Comparison of ENCODE assay signal across 14 cellular contexts in genomic region chr15:58247803-58248503, GRCh38.
DNase-seq lines count a peak whose midpoint lies in the region; ATAC-seq and TF ChIP-seq lines count a peak whose summit lies in the region.
"Had no signal": no experiment of that assay in that cellular context is flagged by ENCODE, and none has a peak within 500 bp of the region (broad histone marks: within the 10 kb centered on the region; RNA-seq: fewer than 3 reads in every experiment).

No MANE protein-coding gene starts in this region.

- ATAC-seq in body of pancreas, result peak; percentile 62
- ATAC-seq in activated naive CD4-positive, alpha-beta T cell treated with anti-CD3 and anti-CD28 coated beads, Interleukin-2, amount 50 U/mL, for 72 hours, result no peak
- ATAC-seq in HG03095 (IDR thresholded peaks at IDR 0.05; ENCODE audit: unreplicated experiment), result no peak
- no peak for ATAC-seq in GM19035 (IDR thresholded peaks at IDR 0.05; ENCODE audit: unreplicated experiment)
- ATAC-seq: CD8-positive, alpha-beta T cell had no signal

- H3K9ac ChIP-seq in liver (ENCODE audit: low read depth in 1 of 2, low read length in 2 of 2), result no peak overlapping the region
- peak overlapping the region in 2 of 3 donors; percentile 60 to 74 for H3K9ac ChIP-seq in skeletal muscle tissue (ENCODE audit: low read depth in 1 of 3, low read length in 3 of 3)

- H3K9me3 ChIP-seq in body of pancreas (no peaks in the 10 kb centered on the region), liver (ENCODE audit: control insufficient read depth in 4 of 4, low read length in 3 of 4) (no peaks in the 10 kb centered on the region), skeletal muscle tissue (ENCODE audit: control insufficient read depth in 3 of 3, low read length in 3 of 3) (no peaks in the 10 kb centered on the region)

- H3K36me3 Mint-ChIP-seq in activated naive CD4-positive, alpha-beta T cell treated with anti-CD3 and anti-CD28 coated beads, Interleukin-2, amount 50 U/mL, for 72 hours, result no peaks in the 10 kb centered on the region
- H3K36me3 Mint-ChIP-seq: CD8-positive, alpha-beta T cell had no signal

- WGBS in body of pancreas, 2 donors, result 45 to 48% methylated on average over 10 to 11 of the region's 11 CpGs
- 45% methylated on average over 11 of the region's 11 CpGs for WGBS in liver

- H3K4me3 ChIP-seq in LNCaP clone FGC (ENCODE audit: low read depth, low read length) (no peak overlapping the region), body of pancreas (no peak overlapping the region), liver (ENCODE audit: low read depth in 1 of 3, low read length in 3 of 3) (no peak overlapping the region), skeletal muscle tissue (ENCODE audit: low read length in 3 of 3) (peak overlapping the region in 1 of 3 donors; percentile 22)

- H3K27ac ChIP-seq in body of pancreas, result no peak overlapping the region
- peak overlapping the region; percentile 37 to 58 for H3K27ac ChIP-seq in liver (ENCODE audit: low read depth in 1 of 2, low read length in 2 of 2)
- H3K27ac ChIP-seq in skeletal muscle tissue (ENCODE audit: low read depth, low read length), result peak overlapping the region; percentile 91

- DNase-seq in LNCaP clone FGC (ENCODE audit: low read depth) (peak; percentile 87), body of pancreas (peak; percentile 36 to 84 (median 56))
- no peak for DNase-seq in activated naive CD4-positive, alpha-beta T cell treated with anti-CD3 and anti-CD28 coated beads, Interleukin-2, amount 50 U/mL, for 72 hours (ENCODE audit: low spot score in 2 of 2)
- no peak for DNase-seq in stimulated activated naive CD4-positive, alpha-beta T cell treated with Interleukin-2 at 50 U/mL for 16 hours (lab: John Stamatoyannopoulos, UW)
- DNase-seq: activated CD4-positive, alpha-beta T cell treated with anti-CD3 and anti-CD28 coated beads, Interleukin-2, amount 10 ng/mL, durations not matched to agents 7 days and 5 days; CD8-positive, alpha-beta T cell; NCI-H1105; NCI-H82; nephron progenitor cell had no signal

- H3K4me1 ChIP-seq in body of pancreas (peaks cover 7% of the 10 kb centered on the region), liver (ENCODE audit: control insufficient read depth in 4 of 4, insufficient read depth in 4 of 4, low read length in 3 of 4) (peaks cover 0 to 9% (median 0%) of the 10 kb centered on the region in 4 donors), skeletal muscle tissue (ENCODE audit: control insufficient read depth in 3 of 3, insufficient read depth in 3 of 3, low read length in 3 of 3) (peaks cover 27 to 55% (median 42%) of the 10 kb centered on the region in 3 donors)

- intact Hi-C loops in body of pancreas (cut with DNase I), result no loop called here

- H3K36me3 ChIP-seq in body of pancreas (replicated peaks in 1 of 2; ENCODE audit: insufficient read depth in 1 of 2, low read depth in 2 of 2), result no peaks in the 10 kb centered on the region
- peaks cover 0 to 5% (median 4%) of the 10 kb centered on the region in 4 donors for H3K36me3 ChIP-seq in liver (ENCODE audit: control insufficient read depth in 4 of 4, insufficient read depth in 3 of 4, low read depth in 1 of 4, low read length in 3 of 4)
- H3K36me3 ChIP-seq in skeletal muscle tissue (ENCODE audit: control insufficient read depth in 3 of 3, insufficient read depth in 3 of 3, low read length in 3 of 3), result no peaks in the 10 kb centered on the region

- no peak for TF ChIP-seq POLR2A in body of pancreas (IDR thresholded peaks at IDR 0.05)

- H3K27me3 ChIP-seq in body of pancreas (no peaks in the 10 kb centered on the region), liver (ENCODE audit: control insufficient read depth in 4 of 4, insufficient read depth in 4 of 4, low read length in 3 of 4) (no peaks in the 10 kb centered on the region), skeletal muscle tissue (ENCODE audit: control insufficient read depth in 3 of 3, insufficient read depth in 3 of 3, low read length in 3 of 3) (no peaks in the 10 kb centered on the region)

- no peak for TF ChIP-seq CTCF in LNCaP clone FGC (IDR thresholded peaks at IDR 0.05; ENCODE audit: control insufficient read depth, extremely low read depth, insufficient read depth)
- TF ChIP-seq CTCF in body of pancreas (IDR thresholded peaks at IDR 0.05), result no peak
- no peak for TF ChIP-seq CTCF in liver (IDR thresholded peaks at IDR 0.05; ENCODE audit: low read depth, low read length, missing input control)

- H3K9me3 Mint-ChIP-seq in activated naive CD4-positive, alpha-beta T cell treated with anti-CD3 and anti-CD28 coated beads, Interleukin-2, amount 50 U/mL, for 72 hours, result no peaks in the 10 kb centered on the region
- H3K9me3 Mint-ChIP-seq: activated CD4-positive, alpha-beta T cell treated with anti-CD3 and anti-CD28 coated beads, Interleukin-2, amount 10 ng/mL, durations not matched to agents 7 days and 5 days; activated T-helper 2 cell treated with anti-CD3 and anti-CD28 coated beads, Interferon-gamma antibody, Interleukin-2, Interleukin-4, amounts not matched to agents 10 μg/mL and 5 μg/mL and 100 μg/mL, durations not matched to agents 14 hours and 24 hours and 36 hours; CD8-positive, alpha-beta T cell had no signal

- peak; percentile 46 to 65 for TF ChIP-seq RAD21 in liver (IDR thresholded peaks at IDR 0.05)

- H3K27ac Mint-ChIP-seq in activated naive CD4-positive, alpha-beta T cell treated with anti-CD3 and anti-CD28 coated beads, Interleukin-2, amount 50 U/mL, for 72 hours, result peak overlapping the region in 1 of 2 donors; percentile 31
- H3K27ac Mint-ChIP-seq: activated CD4-positive, alpha-beta T cell treated with anti-CD3 and anti-CD28 coated beads, Interleukin-2, amount 10 ng/mL, durations not matched to agents 7 days and 5 days; activated T-helper 2 cell treated with anti-CD3 and anti-CD28 coated beads, Interferon-gamma antibody, Interleukin-2, Interleukin-4, amounts not matched to agents 10 μg/mL and 5 μg/mL and 100 μg/mL, durations not matched to agents 14 hours and 24 hours and 36 hours; CD8-positive, alpha-beta T cell; nephron progenitor cell had no signal

TF ChIP-seq in liver, 16 proteins besides CTCF, POLR2A, EP300 and RAD21 (continues in another document):
- TF ChIP-seq EGR1 (IDR thresholded peaks at IDR 0.05; ENCODE audit: low read depth in 2 of 2) (peak in 1 of 2 donors; percentile 95), MAX (IDR thresholded peaks at IDR 0.05) (peak; percentile 84), SP1 (IDR thresholded peaks at IDR 0.05) (peak; percentile 31), ATF3 (IDR thresholded peaks at IDR 0.05) (no peak), REST (IDR thresholded peaks at IDR 0.05) (peak; percentile 64), ZBTB33 (IDR thresholded peaks at IDR 0.05) (peak; percentile 62), RXRA (IDR thresholded peaks at IDR 0.05) (peak; percentile 49 to 85), JUND (IDR thresholded peaks at IDR 0.05) (peak in 1 of 2 donors; percentile 73), FOXA2 (IDR thresholded peaks at IDR 0.05) (peak; percentile 76), HNF4A (conservative IDR thresholded peaks at IDR 0.05) (peak; percentile 34 to 73), FOXA1 (IDR thresholded peaks at IDR 0.05) (peak; percentile 63), GABPA (IDR thresholded peaks at IDR 0.05 in 1 of 2, conservative IDR thresholded peaks at IDR 0.05 in 1 of 2) (peak in 1 of 2 donors; percentile 47), HNF4G (IDR thresholded peaks at IDR 0.05) (no peak), TAF1 (conservative IDR thresholded peaks at IDR 0.05) (no peak)

Comparison
In these comparisons a context has a peak if more than half of its experiments do, and no peak if none do; other contexts are left out.
1. DNase-seq: peak in LNCaP clone FGC (single experiment) and body of pancreas (4 of 4); none in activated naive CD4-positive, alpha-beta T cell treated with anti-CD3 and anti-CD28 coated beads, Interleukin-2, amount 50 U/mL, for 72 hours (0 of 2) and stimulated activated naive CD4-positive, alpha-beta T cell treated with Interleukin-2 at 50 U/mL for 16 hours (single experiment).
2. H3K27ac ChIP-seq: peak in liver (2 of 2) and skeletal muscle tissue (single experiment); none in body of pancreas (0 of 4).
3. H3K9ac ChIP-seq: peak in skeletal muscle tissue (2 of 3); none in liver (0 of 2).